Comparison of ENCODE assay signal across 11 cellular contexts in the genomic region with DNA sequence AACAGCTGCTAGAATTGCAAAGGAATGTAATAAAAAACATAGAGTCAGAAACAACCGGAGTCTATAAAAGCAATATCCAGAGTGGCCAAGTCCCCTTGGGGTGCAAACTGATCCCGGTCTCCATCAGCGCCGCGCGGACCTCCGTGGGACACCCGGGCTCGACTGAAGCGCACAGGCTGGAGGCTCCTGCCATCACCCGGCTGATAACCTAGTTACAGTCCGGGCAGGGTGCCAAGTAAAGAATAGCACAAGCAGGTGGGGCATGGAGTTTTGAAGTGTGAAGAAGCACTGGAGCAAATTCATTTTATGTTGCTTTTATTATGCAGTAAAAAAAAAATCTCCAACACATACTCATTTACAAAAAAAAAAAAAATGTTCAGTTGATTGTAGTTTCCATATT.
A peak's percentile ranks its signal among the peaks of the same experiment; 100 is the strongest.
DNase-seq lines count a peak whose midpoint lies in the region; ATAC-seq lines count a peak whose summit lies in the region.
"Had no signal": no experiment of that assay in that cellular context is flagged by ENCODE, and none has a peak within 500 bp of the region (broad histone marks: within the 10 kb centered on the region; RNA-seq: fewer than 3 reads in every experiment).

No MANE protein-coding gene starts in this region.

- no peak overlapping the region for H3K27ac Mint-ChIP-seq in stimulated activated memory B cell treated with anti-CD40 and anti-IgM and Interleukin-4, amounts not matched to agents 10 μg/mL and 1 μg/mL and 100 μg/mL, for 72 hours
- H3K27ac Mint-ChIP-seq in T-helper 2 cell treated with Interferon-gamma antibody and Interleukin-4, amounts not matched to agents 5 μg/mL and 100 μg/mL, for 36 hours = no peak overlapping the region
- H3K27ac Mint-ChIP-seq: activated CD8-positive, alpha-beta T cell treated with anti-CD3 and anti-CD28 coated beads for 36 hours; HFFc6 had no signal

- no peaks in the 10 kb centered on the region for H3K36me3 Mint-ChIP-seq in stimulated activated memory B cell treated with anti-CD40 and anti-IgM and Interleukin-4, amounts not matched to agents 10 μg/mL and 1 μg/mL and 100 μg/mL, for 72 hours
- H3K36me3 Mint-ChIP-seq in T-helper 2 cell treated with Interferon-gamma antibody and Interleukin-4, amounts not matched to agents 5 μg/mL and 100 μg/mL, for 36 hours (ENCODE audit: low read depth) = no peaks in the 10 kb centered on the region

- H3K4me1 Mint-ChIP-seq in stimulated activated memory B cell treated with anti-CD40 and anti-IgM and Interleukin-4, amounts not matched to agents 10 μg/mL and 1 μg/mL and 100 μg/mL, for 72 hours = peaks cover 7% of the 10 kb centered on the region
- H3K4me1 Mint-ChIP-seq in T-helper 2 cell treated with Interferon-gamma antibody and Interleukin-4, amounts not matched to agents 5 μg/mL and 100 μg/mL, for 36 hours (ENCODE audit: low read depth) = peaks cover 3% of the 10 kb centered on the region

- DNase-seq in DMS 273 treated with DMSO at 0.1 percent for 48 hours (lab: John Stamatoyannopoulos, UW) (peak; percentile 45), NCI-H2029 (lab: John Stamatoyannopoulos, UW) (peak; percentile 84), SHP77 (lab: John Stamatoyannopoulos, UW) (peak; percentile 81 to 84), kidney tubule cell (ENCODE audit: low spot score) (peak; percentile 62), mesenteric fat pad (ENCODE audit: low spot score) (no peak)
- no peak for DNase-seq in T-helper 2 cell treated with Interferon-gamma antibody and Interleukin-4, amounts not matched to agents 5 μg/mL and 100 μg/mL, for 36 hours (ENCODE audit: low spot score)
- DNase-seq: activated CD8-positive, alpha-beta T cell treated with anti-CD3 and anti-CD28 coated beads for 36 hours; HFFc6 had no signal

- peaks cover 21% of the 10 kb centered on the region for H3K27me3 Mint-ChIP-seq in stimulated activated memory B cell treated with anti-CD40 and anti-IgM and Interleukin-4, amounts not matched to agents 10 μg/mL and 1 μg/mL and 100 μg/mL, for 72 hours
- peaks cover 23% of the 10 kb centered on the region for H3K27me3 Mint-ChIP-seq in T-helper 2 cell treated with Interferon-gamma antibody and Interleukin-4, amounts not matched to agents 5 μg/mL and 100 μg/mL, for 36 hours (ENCODE audit: low read depth)

- H3K9me3 Mint-ChIP-seq in stimulated activated memory B cell treated with anti-CD40 and anti-IgM and Interleukin-4, amounts not matched to agents 10 μg/mL and 1 μg/mL and 100 μg/mL, for 72 hours = peaks cover 2% of the 10 kb centered on the region
- no peaks in the 10 kb centered on the region for H3K9me3 Mint-ChIP-seq in T-helper 2 cell treated with Interferon-gamma antibody and Interleukin-4, amounts not matched to agents 5 μg/mL and 100 μg/mL, for 36 hours
- H3K9me3 Mint-ChIP-seq: activated CD8-positive, alpha-beta T cell treated with anti-CD3 and anti-CD28 coated beads for 36 hours; HFFc6 had no signal

- no peak overlapping the region for H3K4me3 Mint-ChIP-seq in stimulated activated memory B cell treated with anti-CD40 and anti-IgM and Interleukin-4, amounts not matched to agents 10 μg/mL and 1 μg/mL and 100 μg/mL, for 72 hours
- H3K4me3 Mint-ChIP-seq in T-helper 2 cell treated with Interferon-gamma antibody and Interleukin-4, amounts not matched to agents 5 μg/mL and 100 μg/mL, for 36 hours = no peak overlapping the region
- H3K4me3 Mint-ChIP-seq: activated CD8-positive, alpha-beta T cell treated with anti-CD3 and anti-CD28 coated beads for 36 hours; HFFc6 had no signal

- no peak for ATAC-seq in stimulated activated memory B cell treated with anti-CD40 and anti-IgM and Interleukin-4, amounts not matched to agents 10 μg/mL and 1 μg/mL and 100 μg/mL, for 72 hours
- ATAC-seq in HG03378 (IDR thresholded peaks at IDR 0.05; ENCODE audit: unreplicated experiment) = no peak
- ATAC-seq: activated CD8-positive, alpha-beta T cell treated with anti-CD3 and anti-CD28 coated beads for 36 hours; Panc1 had no signal

Comparison
In these comparisons a context has a peak if more than half of its experiments do, and no peak if none do; other contexts are left out.
1. DNase-seq: peak in DMS 273 treated with DMSO at 0.1 percent for 48 hours (single experiment), NCI-H2029 (single experiment), SHP77 (2 of 2) and kidney tubule cell (single experiment); none in T-helper 2 cell treated with Interferon-gamma antibody and Interleukin-4, amounts not matched to agents 5 μg/mL and 100 μg/mL, for 36 hours (single experiment) and mesenteric fat pad (single experiment).